In genomic region chr19:42202290-42202867, GRCh38 we compare ENCODE assay signal across 11 cellular contexts. TPM values are rescaled to one million over a fixed set of nuclear protein-coding genes. Genes with fewer than 3 reads are reported as not detected.
DNase-seq lines count a peak whose midpoint lies in the region; ATAC-seq, FAIRE-seq and TF ChIP-seq lines count a peak whose summit lies in the region.
"Had no signal": no experiment of that assay in that cellular context is flagged by ENCODE, and none has a peak within 500 bp of the region (broad histone marks: within the 10 kb centered on the region; RNA-seq: fewer than 3 reads in every experiment).

No MANE protein-coding gene starts in this region.

- peak overlapping the region; percentile 93 for H3K27ac Mint-ChIP-seq in CD4-positive, alpha-beta T cell
- H3K27ac Mint-ChIP-seq in IgD-negative memory B cell (peak overlapping the region; percentile 97 to 98 (median 98)), HFFc6 (no peak overlapping the region)

- 38% methylated on average over 4 of the region's 4 CpGs for WGBS in GM12878 (ENCODE audit: insufficient coverage, insufficient replicate concordance, low lambda C conversion rate, missing lambda C conversion rate)

- POLR2A ChIA-PET in CD4-positive, alpha-beta T cell (lab: Charles Lee) = interaction anchor here (0.6 to 7.6 kb wide), 4 partner anchors 13 to 1237 kb away, joined by 3 to 70 read pairs (median 5); partner anchors contain the start of genes DEDD2 and GSK3A
- POLR2A ChIA-PET in GM12878 (lab: Charles Lee) = interaction anchor here (1.0 to 3.4 kb wide), 4 partner anchors 14 to 126 kb away, joined by 3 to 22 read pairs (median 10); partner anchors contain the start of genes DEDD2, GSK3A and ZNF574

- intact Hi-C loops in CD4-positive, alpha-beta T cell (cut with DNase I, micrococcal nuclease) = no loop called here
- intact Hi-C loops in GM12878 (cut with micrococcal nuclease; ENCODE audit: unreplicated experiment) = no loop called here

- RAD21 ChIA-PET in GM12878 (lab: Charles Lee; ENCODE audit: unreplicated experiment) = interaction anchor here (1.0 to 4.6 kb wide), 4 partner anchors 14 to 79 kb away, joined by 3 to 20 read pairs (median 4); partner anchors contain the start of gene POU2F2

- H3K79me2 ChIP-seq in GM12878 (ENCODE audit: control insufficient read depth, insufficient read depth, low read length) (peaks cover 9% of the 10 kb centered on the region), osteoblast (ENCODE audit: insufficient read depth, low read length) (peaks cover 54% of the 10 kb centered on the region)

- no peaks in the 10 kb centered on the region for H3K27me3 Mint-ChIP-seq in CD4-positive, alpha-beta T cell
- H3K27me3 Mint-ChIP-seq in IgD-negative memory B cell = peaks cover 1% of the 10 kb centered on the region
- H3K27me3 Mint-ChIP-seq in HFFc6 (ENCODE audit: insufficient read depth) = peaks cover 5% of the 10 kb centered on the region

- ATAC-seq in CD4-positive, alpha-beta T cell (ENCODE audit: poor library complexity) = no peak
- ATAC-seq in GM12878 = no peak

- H3K4me3 Mint-ChIP-seq in CD4-positive, alpha-beta T cell = peak overlapping the region; percentile 83
- H3K4me3 Mint-ChIP-seq in IgD-negative memory B cell (peak overlapping the region; percentile 76 to 88 (median 84)), HFFc6 (no peak overlapping the region)

- CTCF ChIA-PET in CD4-positive, alpha-beta T cell (lab: Charles Lee) = no interaction called here
- CTCF ChIA-PET in GM12878 (lab: Yijun Ruan, JAX) = interaction anchor here (0.9 to 2.7 kb wide), 7 partner anchors 16 to 244 kb away, joined by 3 to 9 read pairs (median 4); partner anchors contain the start of gene DEDD2

- TF ChIP-seq RAD21 in GM12878 (IDR thresholded peaks at IDR 0.05; ENCODE audit: insufficient read depth, low read depth, low read length) = no peak

- FAIRE-seq in GM12878 (lab: Jason Lieb, UNC) = no peak

- peak overlapping the region; percentile 56 for H3K4me3 ChIP-seq in GM12878
- no peak overlapping the region for H3K4me3 ChIP-seq in osteoblast (ENCODE audit: insufficient read depth, low read length)
- H3K4me3 ChIP-seq: adrenal gland had no signal

- H4K20me1 ChIP-seq in GM12878 (ENCODE audit: control insufficient read depth, insufficient read depth) (no peaks in the 10 kb centered on the region), osteoblast (ENCODE audit: insufficient read depth, low read length) (peaks cover 34% of the 10 kb centered on the region)

- H3K4me1 Mint-ChIP-seq in CD4-positive, alpha-beta T cell (ENCODE audit: low read depth) = peaks cover 85% of the 10 kb centered on the region
- H3K4me1 Mint-ChIP-seq in IgD-negative memory B cell = peaks cover 48 to 60% (median 58%) of the 10 kb centered on the region in 3 donors
- H3K4me1 Mint-ChIP-seq in HFFc6 (ENCODE audit: low read depth) = peaks cover 51% of the 10 kb centered on the region

- SMC1A ChIA-PET in GM12878 (lab: Charles Lee; ENCODE audit: uncharacterized antibody, unreplicated experiment) = interaction anchor here (0.6 to 6.0 kb wide), 8 partner anchors 11 to 77 kb away, joined by 3 to 23 read pairs (median 4); partner anchors contain the start of genes DEDD2 and ZNF526

- H3K9me3 Mint-ChIP-seq in CD4-positive, alpha-beta T cell = no peaks in the 10 kb centered on the region
- H3K9me3 Mint-ChIP-seq in IgD-negative memory B cell = no peaks in the 10 kb centered on the region
- no peaks in the 10 kb centered on the region for H3K9me3 Mint-ChIP-seq in HFFc6

- BruUV-seq in GM12878 (replicated peaks; lab: Mats Ljungman, UMichigan) = no TSS peak

- TF ChIP-seq EP300 in GM12878 (IDR thresholded peaks at IDR 0.05; ENCODE audit: borderline replicate concordance in 1 of 2, control insufficient read depth in 1 of 2, low read depth in 2 of 2, low read length in 2 of 2) = no peak

- peak overlapping the region; percentile 89 for H3K27ac ChIP-seq in CD4-positive, alpha-beta T cell (ENCODE audit: low read depth, low read length)
- peak overlapping the region; percentile 95 for H3K27ac ChIP-seq in GM12878 (ENCODE audit: control insufficient read depth, insufficient read depth)
- no peak overlapping the region for H3K27ac ChIP-seq in osteoblast (ENCODE audit: low read depth, low read length)
- H3K27ac ChIP-seq: VCaP had no signal

- H3K36me3 Mint-ChIP-seq in CD4-positive, alpha-beta T cell (ENCODE audit: low read depth) = peaks cover 90% of the 10 kb centered on the region
- H3K36me3 Mint-ChIP-seq in IgD-negative memory B cell = peaks cover 6% of the 10 kb centered on the region
- peaks cover 50% of the 10 kb centered on the region for H3K36me3 Mint-ChIP-seq in HFFc6 (ENCODE audit: low read depth)

- in situ Hi-C loops in GM12878 (cut with MboI) = no loop called here

- no peaks in the 10 kb centered on the region for H3K9me3 ChIP-seq in CD4-positive, alpha-beta T cell (ENCODE audit: control insufficient read depth, low read length)
- H3K9me3 ChIP-seq in GM12878 (replicated peaks; ENCODE audit: control insufficient read depth, insufficient read depth, low read length) (no peaks in the 10 kb centered on the region), osteoblast (ENCODE audit: low read depth, low read length) (no peaks in the 10 kb centered on the region)
- H3K9me3 ChIP-seq: adrenal gland had no signal

- H3K36me3 ChIP-seq in GM12878 (ENCODE audit: control insufficient read depth in 2 of 2, insufficient read depth in 2 of 2, low read length in 1 of 2) (peaks cover 18 to 33% of the 10 kb centered on the region in 2 experiments), osteoblast (ENCODE audit: insufficient read depth, low read length) (peaks cover 32% of the 10 kb centered on the region)

- H2AFZ ChIP-seq in GM12878 (ENCODE audit: control insufficient read depth, low read depth, low read length) (no peak overlapping the region), osteoblast (ENCODE audit: low read length) (no peak overlapping the region)

- H3K4me2 ChIP-seq in GM12878 (ENCODE audit: control insufficient read depth, insufficient read depth) = peak overlapping the region; percentile 90
- H3K4me2 ChIP-seq in osteoblast (ENCODE audit: insufficient read depth, low read length) = no peak overlapping the region

- TF ChIP-seq CTCF in CD4-positive, alpha-beta T cell (IDR thresholded peaks at IDR 0.05) = no peak
- TF ChIP-seq CTCF in GM12878 (IDR thresholded peaks at IDR 0.05 in 2 of 3, conservative IDR thresholded peaks at IDR 0.05 in 1 of 3; ENCODE audit: control insufficient read depth in 2 of 3, extremely low read depth in 1 of 3, insufficient read depth in 1 of 3, low read depth in 3 of 3, low read length in 3 of 3) (no peak), osteoblast (IDR thresholded peaks at IDR 0.05; ENCODE audit: extremely low read depth, low read depth, low read length) (no peak), HFFc6 (IDR thresholded peaks at IDR 0.05) (no peak)

- H3K4me1 ChIP-seq in GM12878 (ENCODE audit: control insufficient read depth, insufficient read depth, low read length) = peaks cover 51% of the 10 kb centered on the region
- peaks cover 18% of the 10 kb centered on the region for H3K4me1 ChIP-seq in osteoblast (ENCODE audit: insufficient read depth, low read length)

- no peaks in the 10 kb centered on the region for H3K27me3 ChIP-seq in CD4-positive, alpha-beta T cell (ENCODE audit: control insufficient read depth, insufficient read depth, low read length)
- H3K27me3 ChIP-seq in GM12878 (replicated peaks in 1 of 2; ENCODE audit: control insufficient read depth in 2 of 2, insufficient read depth in 2 of 2, low read length in 1 of 2) (no peaks in the 10 kb centered on the region), osteoblast (ENCODE audit: insufficient read depth, low read length) (no peaks in the 10 kb centered on the region)
- H3K27me3 ChIP-seq: adrenal gland had no signal

- DNase-seq in CD4-positive, alpha-beta T cell = no peak
- DNase-seq in GM12878 (ENCODE audit: low read depth, low spot score) (no peak), osteoblast (ENCODE audit: insufficient read length, low spot score, missing footprints) (peak; percentile 30), AG08395 (ENCODE audit: low spot score) (no peak), NCI-H345 treated with DMSO at 0.1 percent for 48 hours (lab: John Stamatoyannopoulos, UW; ENCODE audit: unreplicated experiment) (no peak), HFFc6 (no peak), anterior cingulate cortex (lab: John Stamatoyannopoulos, UW) (no peak)
- DNase-seq: NCI-H446 treated with DMSO at 0.1 percent for 48 hours had no signal

- H3K9ac ChIP-seq in GM12878 (ENCODE audit: control insufficient read depth, insufficient read depth, low read length) = peak overlapping the region; percentile 73; the same call in 1 of the 2 replicates

- no peak for TF ChIP-seq POLR2A in GM12878 (IDR thresholded peaks at IDR 0.05; ENCODE audit: low read depth, low read length)

RNA-seq across cellular contexts. Expression of gene DEDD2, which starts 15.1 kb away (rescaled TPM):
- total RNA-seq in CD4-positive, alpha-beta T cell = 100 to 1,000 TPM in 1 of 2 experiments, 10 to 100 TPM in 1; 96.5 to 103 TPM
- 159 TPM for polyA plus RNA-seq in IgD-negative memory B cell
- 18.7 and 18.8 TPM in 2 replicates for total RNA-seq in GM12878 (2013; cell fraction: nucleolus; rRNA removed)
- total RNA-seq in GM12878 (2014; rRNA removed) = 17.6 and 22.1 TPM in 2 replicates
- 9.5 and 9.6 TPM in 2 replicates for total RNA-seq in GM12878 (2014; rRNA removed; fragmentation: Illumina TruSeq; extraction: Trizol)
- 15.3 and 18.2 TPM in 2 replicates for total RNA-seq in GM12878 (2021)
- polyA plus RNA-seq in GM12878 (2011; ENCODE audit: low read depth) = 10.7 TPM
- polyA plus RNA-seq in GM12878 (2011; rRNA removed) = 10.1 and 20.0 TPM in 2 replicates
- 31.5 and 40.2 TPM in 2 replicates for polyA plus RNA-seq in GM12878 (2011; cell fraction: cytosol; rRNA removed)
- polyA plus RNA-seq in GM12878 (2011; cell fraction: nucleus; rRNA removed) = 23.7 and 26.9 TPM in 2 replicates
- 21.1 and 21.2 TPM in 2 replicates for polyA plus RNA-seq in GM12878 (2012)
- 5.1 and 12.5 TPM in 2 replicates for polyA plus RNA-seq in GM12878 (2014; fragmentation: Illumina TruSeq; extraction: Trizol)
- 1 to 10 TPM; 2.5 to 3.1 TPM for polyA plus RNA-seq in GM12878 (2014; fragmentation: Nextera tagmentation; extraction: Ambion mirVana)
- 24.0 and 28.6 TPM in 2 replicates for polyA plus RNA-seq in GM12878 (2014; rRNA removed)
- 10 to 100 TPM; 22.0 to 24.7 TPM for polyA plus RNA-seq in GM12878 (2016; fragmentation: Nextera tagmentation; extraction: Ambion mirVana)
- polyA minus RNA-seq in GM12878 (2011; rRNA and poly(A)+ RNA removed) = 13.1 and 26.9 TPM in 2 replicates
- polyA minus RNA-seq in GM12878 (2011; cell fraction: cytosol; rRNA and poly(A)+ RNA removed) = 6.9 and 8.0 TPM in 2 replicates
- 8.7 and 9.5 TPM in 2 replicates for polyA minus RNA-seq in GM12878 (2011; cell fraction: nucleus; rRNA and poly(A)+ RNA removed)
- total RNA-seq in osteoblast = 19.9 and 26.2 TPM in 2 replicates
- 10 to 100 TPM; 19.2 to 24.9 (median 20.2) TPM for total RNA-seq in HFFc6 (2021; fragmentation: NEBNext Ultra II Directional; extraction: Animal tissue kit (Norgen Biotek cat#: 25700))

RNA-seq across cellular contexts. Expression of gene ZNF526, which starts 17.7 kb away (rescaled TPM):
- total RNA-seq in CD4-positive, alpha-beta T cell = 1 to 10 TPM; 5.0 to 6.2 TPM
- 8.0 TPM for polyA plus RNA-seq in IgD-negative memory B cell
- 33.6 and 41.2 TPM in 2 replicates for total RNA-seq in GM12878 (2013; cell fraction: nucleolus; rRNA removed)
- 8.3 and 9.6 TPM in 2 replicates for total RNA-seq in GM12878 (2014; rRNA removed)
- 5.3 and 5.4 TPM in 2 replicates for total RNA-seq in GM12878 (2014; rRNA removed; fragmentation: Illumina TruSeq; extraction: Trizol)
- total RNA-seq in GM12878 (2021) = 14.7 and 18.3 TPM in 2 replicates
- polyA plus RNA-seq in GM12878 (2011; ENCODE audit: low read depth) = 4.1 TPM
- 2.1 and 4.2 TPM in 2 replicates for polyA plus RNA-seq in GM12878 (2011; rRNA removed)
- polyA plus RNA-seq in GM12878 (2011; cell fraction: cytosol; rRNA removed) = 4.2 and 4.4 TPM in 2 replicates
- 6.0 and 7.3 TPM in 2 replicates for polyA plus RNA-seq in GM12878 (2011; cell fraction: nucleus; rRNA removed)
- 7.0 and 7.6 TPM in 2 replicates for polyA plus RNA-seq in GM12878 (2012)
- 2.4 and 4.2 TPM in 2 replicates for polyA plus RNA-seq in GM12878 (2014; fragmentation: Illumina TruSeq; extraction: Trizol)
- polyA plus RNA-seq in GM12878 (2014; fragmentation: Nextera tagmentation; extraction: Ambion mirVana) = 1 to 10 TPM; 1.8 to 2.0 TPM
- 5.6 and 7.2 TPM in 2 replicates for polyA plus RNA-seq in GM12878 (2014; rRNA removed)
- 10 to 100 TPM; 12.8 to 13.3 TPM for polyA plus RNA-seq in GM12878 (2016; fragmentation: Nextera tagmentation; extraction: Ambion mirVana)
- polyA minus RNA-seq in GM12878 (2011; rRNA and poly(A)+ RNA removed) = 10.8 and 14.2 TPM in 2 replicates
- polyA minus RNA-seq in GM12878 (2011; cell fraction: cytosol; rRNA and poly(A)+ RNA removed) = 4.4 and 5.5 TPM in 2 replicates
- polyA minus RNA-seq in GM12878 (2011; cell fraction: nucleus; rRNA and poly(A)+ RNA removed) = 5.4 and 10.8 TPM in 2 replicates
- total RNA-seq in osteoblast = 11.5 and 11.9 TPM in 2 replicates
- 10 to 100 TPM; 14.0 to 18.2 (median 16.1) TPM for total RNA-seq in HFFc6 (2021; fragmentation: NEBNext Ultra II Directional; extraction: Animal tissue kit (Norgen Biotek cat#: 25700))

RNA-seq across cellular contexts. Expression of gene GSK3A, which starts 40.0 kb away (rescaled TPM):
- 10 to 100 TPM; 13.6 to 13.9 TPM for total RNA-seq in CD4-positive, alpha-beta T cell
- 24.5 TPM for polyA plus RNA-seq in IgD-negative memory B cell
- total RNA-seq in GM12878 (2013; cell fraction: nucleolus; rRNA removed) = 7.7 and 11.1 TPM in 2 replicates
- total RNA-seq in GM12878 (2014; rRNA removed) = 11.5 and 15.0 TPM in 2 replicates
- total RNA-seq in GM12878 (2014; rRNA removed; fragmentation: Illumina TruSeq; extraction: Trizol) = 15.3 and 15.8 TPM in 2 replicates
- 35.6 and 38.6 TPM in 2 replicates for total RNA-seq in GM12878 (2021)
- polyA plus RNA-seq in GM12878 (2011; ENCODE audit: low read depth) = 12.6 TPM
- polyA plus RNA-seq in GM12878 (2011; rRNA removed) = 17.5 and 41.3 TPM in 2 replicates
- polyA plus RNA-seq in GM12878 (2011; cell fraction: cytosol; rRNA removed) = 44.7 and 48.5 TPM in 2 replicates
- polyA plus RNA-seq in GM12878 (2011; cell fraction: nucleus; rRNA removed) = 32.0 and 39.9 TPM in 2 replicates
- polyA plus RNA-seq in GM12878 (2012) = 24.5 and 27.4 TPM in 2 replicates
- polyA plus RNA-seq in GM12878 (2014; fragmentation: Illumina TruSeq; extraction: Trizol) = 35.2 and 47.9 TPM in 2 replicates
- polyA plus RNA-seq in GM12878 (2014; fragmentation: Nextera tagmentation; extraction: Ambion mirVana) = 1 to 10 TPM in 1 of 2 experiments, under 1 TPM in 1; 1.00 to 1.2 TPM
- 40.9 and 48.8 TPM in 2 replicates for polyA plus RNA-seq in GM12878 (2014; rRNA removed)
- 10 to 100 TPM in 1 of 2 experiments, 1 to 10 TPM in 1; 3.8 to 11.4 TPM for polyA plus RNA-seq in GM12878 (2016; fragmentation: Nextera tagmentation; extraction: Ambion mirVana)
- 18.6 and 31.7 TPM in 2 replicates for polyA minus RNA-seq in GM12878 (2011; rRNA and poly(A)+ RNA removed)
- 14.7 and 17.7 TPM in 2 replicates for polyA minus RNA-seq in GM12878 (2011; cell fraction: cytosol; rRNA and poly(A)+ RNA removed)
- 4.2 and 6.6 TPM in 2 replicates for polyA minus RNA-seq in GM12878 (2011; cell fraction: nucleus; rRNA and poly(A)+ RNA removed)
- 16.2 and 18.1 TPM in 2 replicates for total RNA-seq in osteoblast
- 10 to 100 TPM; 36.3 to 45.5 (median 43.1) TPM for total RNA-seq in HFFc6 (2021; fragmentation: NEBNext Ultra II Directional; extraction: Animal tissue kit (Norgen Biotek cat#: 25700))

RNA-seq across cellular contexts. Expression of gene ERF, which starts 52.5 kb away (rescaled TPM):
- total RNA-seq in CD4-positive, alpha-beta T cell = 100 to 1,000 TPM; 105 to 113 TPM
- polyA plus RNA-seq in IgD-negative memory B cell (6.7 TPM), GM12878 (2011; rRNA removed) (15.1 and 34.5 TPM in 2 replicates), GM12878 (2014; fragmentation: Illumina TruSeq; extraction: Trizol) (4.9 and 17.8 TPM in 2 replicates), GM12878 (2014; fragmentation: Nextera tagmentation; extraction: Ambion mirVana) (under 1 TPM; 0.02 to 0.04 TPM), GM12878 (2014; rRNA removed) (33.0 and 40.2 TPM in 2 replicates), GM12878 (2016; fragmentation: Nextera tagmentation; extraction: Ambion mirVana) (1 to 10 TPM; 8.3 to 8.9 TPM)
- total RNA-seq in GM12878 (2013; cell fraction: nucleolus; rRNA removed) = 29.9 and 31.1 TPM in 2 replicates
- total RNA-seq in GM12878 (2014; rRNA removed) (15.9 and 22.2 TPM in 2 replicates), GM12878 (2014; rRNA removed; fragmentation: Illumina TruSeq; extraction: Trizol) (12.1 and 12.8 TPM in 2 replicates), GM12878 (2021) (51.8 and 56.3 TPM in 2 replicates), osteoblast (31.8 and 44.8 TPM in 2 replicates)
- 3.6 TPM for polyA plus RNA-seq in GM12878 (2011; ENCODE audit: low read depth)
- 23.3 and 39.9 TPM in 2 replicates for polyA plus RNA-seq in GM12878 (2011; cell fraction: cytosol; rRNA removed)
- polyA plus RNA-seq in GM12878 (2011; cell fraction: nucleus; rRNA removed) = 164 and 188 TPM in 2 replicates
- polyA plus RNA-seq in GM12878 (2012) = 21.7 and 22.0 TPM in 2 replicates
- polyA minus RNA-seq in GM12878 (2011; rRNA and poly(A)+ RNA removed) = 27.0 and 49.3 TPM in 2 replicates
- 19.8 and 25.4 TPM in 2 replicates for polyA minus RNA-seq in GM12878 (2011; cell fraction: cytosol; rRNA and poly(A)+ RNA removed)
- polyA minus RNA-seq in GM12878 (2011; cell fraction: nucleus; rRNA and poly(A)+ RNA removed) = 34.6 and 45.5 TPM in 2 replicates
- total RNA-seq in HFFc6 (2021; fragmentation: NEBNext Ultra II Directional; extraction: Animal tissue kit (Norgen Biotek cat#: 25700)) = 10 to 100 TPM; 74.7 to 87.8 (median 78.8) TPM
